Comparison of ENCODE assay signal across 8 cellular contexts in the genomic region with DNA sequence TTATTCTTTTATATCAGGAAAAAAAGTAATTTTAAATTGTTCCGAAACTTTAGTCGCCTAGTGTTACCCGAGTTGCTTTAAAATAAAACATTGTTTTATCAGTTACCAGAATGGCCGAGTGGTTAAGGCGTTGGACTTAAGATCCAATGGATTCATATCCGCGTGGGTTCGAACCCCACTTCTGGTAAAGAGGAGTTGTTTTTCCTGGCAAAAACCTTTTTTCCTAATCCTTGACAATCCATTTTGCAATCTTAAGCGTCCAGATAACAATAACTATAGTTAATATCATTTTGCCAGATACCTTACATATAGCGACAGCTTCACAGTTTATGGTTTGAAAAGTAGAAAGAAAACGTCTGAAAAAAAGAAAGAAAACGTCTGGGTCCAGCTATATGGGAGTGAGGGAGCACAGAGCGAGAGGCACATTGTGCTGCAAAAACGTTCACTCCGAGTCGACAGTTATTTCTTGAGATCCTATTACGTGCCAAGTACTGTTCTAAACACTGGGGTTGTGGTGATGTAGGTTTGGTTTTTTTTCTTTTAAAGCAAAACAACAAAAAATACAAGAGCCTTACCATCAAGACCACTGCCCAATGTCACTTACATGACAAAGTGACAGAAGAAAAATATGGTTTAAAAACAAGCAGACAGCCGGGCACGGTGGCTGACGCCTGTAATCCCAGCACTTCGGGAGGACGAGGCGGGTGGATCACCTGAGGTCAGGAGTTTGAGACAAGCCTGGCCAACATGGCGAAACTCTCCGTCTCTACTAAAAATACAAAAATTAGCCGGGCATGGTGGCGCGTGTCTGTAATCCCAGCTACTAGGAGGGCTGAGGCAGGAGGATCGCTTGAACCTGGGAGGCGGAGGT. TPM values are rescaled to one million over a fixed set of nuclear protein-coding genes. Genes with fewer than 3 reads are reported as not detected.
DNase-seq lines count a peak whose midpoint lies in the region; ATAC-seq and TF ChIP-seq lines count a peak whose summit lies in the region.

No MANE protein-coding gene starts in this region.

- H3K36me3 Mint-ChIP-seq in HFFc6 (ENCODE audit: low read depth) (no peaks in the 10 kb centered on the region), mesothelial cell of epicardium (no peaks in the 10 kb centered on the region)

- peak overlapping the region in 1 of 2 donors; percentile 50 for H3K9ac ChIP-seq in duodenal mucosa (ENCODE audit: low read depth in 1 of 2, low read length in 2 of 2)

- peaks cover 0 to 5% of the 10 kb centered on the region in 2 donors for H3K27me3 ChIP-seq in duodenal mucosa (ENCODE audit: control insufficient read depth in 1 of 2, insufficient read depth in 2 of 2, low read length in 2 of 2)

- H3K27me3 Mint-ChIP-seq in HFFc6 (ENCODE audit: insufficient read depth) (peaks cover 16% of the 10 kb centered on the region), mesothelial cell of epicardium (ENCODE audit: low read depth) (no peaks in the 10 kb centered on the region)

- peak overlapping the region; percentile 89 for H3K4me3 Mint-ChIP-seq in HFFc6
- H3K4me3 Mint-ChIP-seq in mesothelial cell of epicardium: peak overlapping the region; percentile 90

- no peaks in the 10 kb centered on the region for H3K9me3 ChIP-seq in duodenal mucosa (ENCODE audit: control insufficient read depth in 1 of 2, low read length in 2 of 2)

- DNase-seq in Ammon's horn (ENCODE audit: low spot score) (peak; percentile 63), HFFc6 (peak; percentile 71), SK-MEL-5 (ENCODE audit: low read depth, low spot score) (peak; percentile 77), mesothelial cell of epicardium (ENCODE audit: low spot score in 2 of 2, unreplicated experiment in 2 of 2) (no peak), cortex of kidney (lab: John Stamatoyannopoulos, UW) (no peak)

- H3K4me1 Mint-ChIP-seq in HFFc6 (ENCODE audit: low read depth): peaks cover 42% of the 10 kb centered on the region
- peaks cover 28% of the 10 kb centered on the region for H3K4me1 Mint-ChIP-seq in mesothelial cell of epicardium

- in situ Hi-C loops in SK-MEL-5 (cut with HindIII; ENCODE audit: low pct_unique_long_range_greater_than_20kb, low sequenced_read_pairs): no loop called here

- WGBS in urinary bladder: 14% methylated on average over 30 of the region's 30 CpGs

- H3K9me3 Mint-ChIP-seq in HFFc6 (peaks cover 8% of the 10 kb centered on the region), mesothelial cell of epicardium (no peaks in the 10 kb centered on the region)

- H3K36me3 ChIP-seq in duodenal mucosa (ENCODE audit: control insufficient read depth in 1 of 2, insufficient read depth in 2 of 2, low read length in 2 of 2): no peaks in the 10 kb centered on the region
- H3K36me3 ChIP-seq in urinary bladder (ENCODE audit: insufficient read depth): no peaks in the 10 kb centered on the region

- ATAC-seq in HG02840 (IDR thresholded peaks at IDR 0.05; ENCODE audit: low FRiP score, unreplicated experiment): no peak

- H3K4me3 ChIP-seq in duodenal mucosa (ENCODE audit: low read depth in 1 of 2, low read length in 2 of 2) (peak overlapping the region; percentile 85 to 86), urinary bladder (ENCODE audit: low read depth, low read length) (peak overlapping the region; percentile 29)

- H3K27ac ChIP-seq in duodenal mucosa (ENCODE audit: low read depth, low read length) (no peak overlapping the region), urinary bladder (ENCODE audit: low read depth) (no peak overlapping the region)

- H3K4me1 ChIP-seq in duodenal mucosa (ENCODE audit: control insufficient read depth in 1 of 2, insufficient read depth in 2 of 2, low read length in 2 of 2) (peaks cover 11 to 14% of the 10 kb centered on the region in 2 donors), urinary bladder (ENCODE audit: insufficient read depth) (no peaks in the 10 kb centered on the region)

- H3K27ac Mint-ChIP-seq in HFFc6: peak overlapping the region; percentile 91
- H3K27ac Mint-ChIP-seq in mesothelial cell of epicardium: peak overlapping the region; percentile 96

- TF ChIP-seq CTCF in HFFc6 (IDR thresholded peaks at IDR 0.05) (no peak), mesothelial cell of epicardium (IDR thresholded peaks at IDR 0.05; ENCODE audit: unreplicated experiment) (no peak)

RNA-seq across cellular contexts. Expression of a gene that starts 40.5 kb away (rescaled TPM):
- not detected for total RNA-seq in HFFc6 (2021; fragmentation: NEBNext Ultra II Directional; extraction: Animal tissue kit (Norgen Biotek cat#: 25700))
- not detected in 2 replicates for total RNA-seq in SK-MEL-5 (2014; rRNA removed; shearing (Covaris generic))
- polyA plus RNA-seq in SK-MEL-5 (2015; cell fraction: cytosol; rRNA removed): not detected in 2 replicates
- polyA plus RNA-seq in SK-MEL-5 (2015; cell fraction: nucleus; rRNA removed): not detected in 2 replicates
- total RNA-seq in mesothelial cell of epicardium: not detected in 3 replicates
- not detected for total RNA-seq in urinary bladder
- not detected for polyA plus RNA-seq in urinary bladder

RNA-seq across cellular contexts. Expression of a gene that starts 48.5 kb away (rescaled TPM):
- not detected for total RNA-seq in HFFc6 (2021; fragmentation: NEBNext Ultra II Directional; extraction: Animal tissue kit (Norgen Biotek cat#: 25700))
- not detected in 2 replicates for total RNA-seq in SK-MEL-5 (2014; rRNA removed; shearing (Covaris generic))
- polyA plus RNA-seq in SK-MEL-5 (2015; cell fraction: cytosol; rRNA removed): not detected in 2 replicates
- polyA plus RNA-seq in SK-MEL-5 (2015; cell fraction: nucleus; rRNA removed): not detected in 2 replicates
- total RNA-seq in mesothelial cell of epicardium (not detected in 3 replicates), urinary bladder (not detected)
- polyA plus RNA-seq in urinary bladder: not detected

Comparison
In these comparisons a context has a peak if more than half of its experiments do, and no peak if none do; other contexts are left out.
1. DNase-seq: peak in Ammon's horn (single experiment), HFFc6 (single experiment) and SK-MEL-5 (single experiment); none in mesothelial cell of epicardium (0 of 2) and cortex of kidney (single experiment).